In the genomic region with DNA sequence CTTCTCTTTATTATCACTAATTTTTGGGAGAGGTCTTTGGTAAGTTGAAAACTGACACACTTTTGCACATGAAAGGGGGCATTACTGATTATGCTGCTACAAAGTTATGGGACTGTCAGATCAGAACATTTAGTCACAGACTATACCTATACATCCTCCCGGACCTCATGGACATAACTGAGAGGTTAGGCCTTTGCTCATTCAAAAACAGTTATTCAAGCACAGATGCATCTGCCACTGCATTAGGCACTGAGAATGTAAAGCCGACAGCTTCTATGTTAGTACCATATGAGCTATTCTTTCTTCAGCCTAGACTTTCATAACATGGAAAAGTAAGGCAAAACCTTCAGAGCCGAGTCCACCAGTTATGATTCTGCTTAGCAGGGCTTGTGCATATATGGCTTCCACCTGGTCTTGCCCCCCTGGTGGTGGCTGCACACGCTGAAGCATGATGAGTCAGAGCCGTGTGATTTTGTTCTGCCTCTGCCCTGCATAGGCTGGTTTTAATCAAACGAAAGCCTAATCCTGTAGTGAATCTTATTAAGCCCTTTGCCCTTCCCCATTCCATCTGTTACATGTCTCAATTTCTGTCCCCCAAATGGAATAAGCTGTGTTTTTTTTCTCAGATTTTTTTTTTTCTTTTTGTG, we compare ENCODE assay signal across 9 cellular contexts. TPM values are rescaled to one million over a fixed set of nuclear protein-coding genes. Genes with fewer than 3 reads are reported as not detected.
DNase-seq lines count a peak whose midpoint lies in the region; ATAC-seq, FAIRE-seq and TF ChIP-seq lines count a peak whose summit lies in the region.
"Had no signal": no experiment of that assay in that cellular context is flagged by ENCODE, and none has a peak within 500 bp of the region (broad histone marks: within the 10 kb centered on the region; RNA-seq: fewer than 3 reads in every experiment).

No MANE protein-coding gene starts in this region.

- no peaks in the 10 kb centered on the region; the same call in 1 of the 2 replicates for H3K27me3 ChIP-seq in IMR-90 (ENCODE audit: control insufficient read depth, insufficient read depth, low read length)

- no peak overlapping the region for H3K4me3 ChIP-seq in IMR-90 (ENCODE audit: insufficient read depth, low read depth, low read length)

- CTCF ChIA-PET in IMR-90 (lab: Yijun Ruan, JAX): interaction anchor here (1.0 kb wide), 2 partner anchors 16 to 775 kb away, joined by 3 read pairs; no protein-coding TSS in a partner anchor

- H3K18ac ChIP-seq in IMR-90 (ENCODE audit: low read depth, low read length): no peak overlapping the region

- no peak overlapping the region for H3K56ac ChIP-seq in IMR-90 (ENCODE audit: extremely low read depth, insufficient read depth, low read length)

- H3K27ac Mint-ChIP-seq in T-helper 17 cell: no peak overlapping the region

- H4K5ac ChIP-seq in IMR-90 (ENCODE audit: low read depth, low read length): no peak overlapping the region

- H4K91ac ChIP-seq in IMR-90 (ENCODE audit: insufficient read depth, low read depth, low read length): no peak overlapping the region

- peaks cover 6% of the 10 kb centered on the region for H3K36me3 Mint-ChIP-seq in T-helper 17 cell (ENCODE audit: low read depth)

- H3K79me1 ChIP-seq in IMR-90 (ENCODE audit: low read depth in 1 of 2, low read length in 2 of 2): no peaks in the 10 kb centered on the region

- no peak overlapping the region for H3K14ac ChIP-seq in IMR-90 (replicated peaks; ENCODE audit: low read depth, low read length)

- H3K9me1 ChIP-seq in IMR-90 (ENCODE audit: insufficient read depth, low read length): no peaks in the 10 kb centered on the region

- peak; percentile 39 for TF ChIP-seq CTCF in IMR-90 (conservative IDR thresholded peaks at IDR 0.05; ENCODE audit: low read depth, low read length)

- H3K27ac ChIP-seq in IMR-90 (ENCODE audit: insufficient read depth, low read length): no peak overlapping the region

- intact Hi-C loops in IMR-90 (cut with micrococcal nuclease): no loop called here
- intact Hi-C loops in sciatic nerve (cut with DNase I): no loop called here

- no peak overlapping the region for H2AFZ ChIP-seq in IMR-90 (replicated peaks; ENCODE audit: low read length, poor library complexity)

- H4K20me1 ChIP-seq in IMR-90 (ENCODE audit: insufficient read depth, low read length): no peaks in the 10 kb centered on the region

- H3K4me1 Mint-ChIP-seq in T-helper 17 cell: peaks cover 2% of the 10 kb centered on the region

- no peak for TF ChIP-seq POLR2A in IMR-90 (IDR thresholded peaks at IDR 0.05; ENCODE audit: low read depth, low read length)
- TF ChIP-seq POLR2A in GM12892 (IDR thresholded peaks at IDR 0.05; ENCODE audit: low read depth, low read length): no peak

- no peak overlapping the region for H3K9ac ChIP-seq in IMR-90 (ENCODE audit: low read depth, low read length)

- BruUV-seq in IMR-90 (replicated peaks; lab: Mats Ljungman, UMichigan): no TSS peak

- dilution Hi-C loops in IMR-90 (cut with HindIII; ENCODE audit: low sequenced_read_pairs, unreplicated experiment): no loop called here

- no CpG with 5 or more reads among the region's 6 CpGs for WGBS in IMR-90 (ENCODE audit: extremely low coverage in 2 of 2, insufficient read length in 1 of 2), 2 experiments

- DNase-seq in GM03348 (ENCODE audit: low spot score) (peak; percentile 60), IMR-90 (peak; percentile 54), T-helper 17 cell (no peak), glomerular visceral epithelial cell (ENCODE audit: extremely low spot score) (peak; percentile 65), sciatic nerve (ENCODE audit: low spot score) (no peak), GM12892 (ENCODE audit: insufficient read length) (no peak)

- H3K23ac ChIP-seq in IMR-90 (ENCODE audit: low read depth, low read length): no peak overlapping the region

- no peaks in the 10 kb centered on the region for H3K4me1 ChIP-seq in IMR-90 (ENCODE audit: control insufficient read depth, insufficient read depth, low read length)

- no peak overlapping the region for H2BK5ac ChIP-seq in IMR-90 (ENCODE audit: low read depth, low read length, poor library complexity, severe bottlenecking)

- peak; percentile 84 for ATAC-seq in IMR-90 (ENCODE audit: low read depth)
- ATAC-seq in T-helper 17 cell: peak; percentile 61
- peak; percentile 62 for ATAC-seq in sciatic nerve
- ATAC-seq in GM21381 (IDR thresholded peaks at IDR 0.05; ENCODE audit: unreplicated experiment): no peak
- no peak for ATAC-seq in GM18517 (IDR thresholded peaks at IDR 0.05; ENCODE audit: unreplicated experiment)

- H2BK20ac ChIP-seq in IMR-90 (ENCODE audit: low read depth, low read length): no peak overlapping the region

- no peak overlapping the region for H2BK120ac ChIP-seq in IMR-90 (ENCODE audit: low read depth, low read length)

- POLR2A ChIA-PET in IMR-90 (lab: Charles Lee; ENCODE audit: unreplicated experiment): no interaction called here

- TF ChIP-seq RAD21 in IMR-90 (IDR thresholded peaks at IDR 0.05; ENCODE audit: low read length): no peak

- no peak overlapping the region for H3K4ac ChIP-seq in IMR-90 (ENCODE audit: low read depth, low read length)

- no peak overlapping the region for H4K8ac ChIP-seq in IMR-90 (ENCODE audit: low read depth in 2 of 2, low read length in 2 of 2)

- no peaks in the 10 kb centered on the region for H3K36me3 ChIP-seq in IMR-90 (ENCODE audit: control insufficient read depth, insufficient read depth, low read length)

- H3K9me3 ChIP-seq in IMR-90 (ENCODE audit: control insufficient read depth, insufficient read depth, low read length): no peaks in the 10 kb centered on the region
- no peaks in the 10 kb centered on the region for H3K9me3 ChIP-seq in T-helper 17 cell (ENCODE audit: control insufficient read depth, low read length, poor library complexity, severe bottlenecking)

- H3K4me3 Mint-ChIP-seq in T-helper 17 cell: no peak overlapping the region

- in situ Hi-C loops in IMR-90 (cut with MboI; ENCODE audit: low sequenced_read_pairs): loop anchor here (25.0 kb wide), 1 partner anchor 288 kb away; no protein-coding TSS in a partner anchor

- FAIRE-seq in GM12892 (lab: Jason Lieb, UNC): no peak

- no peak overlapping the region for H2AK5ac ChIP-seq in IMR-90 (ENCODE audit: low read depth, low read length)

- H3K27me3 Mint-ChIP-seq in T-helper 17 cell: peaks cover 20% of the 10 kb centered on the region

- no peak overlapping the region for H3K4me2 ChIP-seq in IMR-90 (ENCODE audit: low read depth, low read length)

- H2AK9ac ChIP-seq in IMR-90 (replicated peaks; ENCODE audit: low read depth, low read length, poor library complexity): no peak overlapping the region

- no peak overlapping the region for H2BK15ac ChIP-seq in IMR-90 (ENCODE audit: low read depth, low read length)

TF ChIP-seq in IMR-90, 13 proteins besides CTCF, POLR2A, EP300 and RAD21:
- TF ChIP-seq NFE2L2 (IDR thresholded peaks at IDR 0.05; ENCODE audit: low read depth, low read length) (no peak), MAZ (IDR thresholded peaks at IDR 0.05; ENCODE audit: borderline replicate concordance, low read depth, low read length) (no peak), SMC3 (IDR thresholded peaks at IDR 0.05; ENCODE audit: low read depth, low read length) (0 out of 2 replicates have a peak, but pooled peaks have one; percentile 3)

RNA-seq across cellular contexts. Expression of a gene that starts 21.8 kb away (rescaled TPM):
- not detected in 2 replicates for total RNA-seq in IMR-90 (2012; rRNA removed)
- not detected in 2 replicates for polyA plus RNA-seq in IMR-90 (2012; rRNA removed)
- not detected in 2 replicates for polyA plus RNA-seq in IMR-90 (2012; cell fraction: cytosol; rRNA removed)
- polyA plus RNA-seq in IMR-90 (2012; cell fraction: nucleus; rRNA removed; ENCODE audit: low replicate concordance): not detected in 2 replicates
- total RNA-seq in T-helper 17 cell: not detected
- not detected for total RNA-seq in sciatic nerve
- not detected for polyA plus RNA-seq in GM12892 (2012; ENCODE audit: missing spikeins)
- total RNA-seq: T-helper 1 cell treated with Interleukin-12 subunit alpha and Interleukin-12 subunit beta and Interleukin-4 antibody, amounts not matched to agents 30 ng/mL and 1 ng/mL, for 36 hours had no signal

RNA-seq across cellular contexts. Expression of a gene that starts 23.0 kb away (rescaled TPM):
- total RNA-seq in IMR-90 (2012; rRNA removed): not detected in 2 replicates
- polyA plus RNA-seq in IMR-90 (2012; rRNA removed): not detected in 2 replicates
- polyA plus RNA-seq in IMR-90 (2012; cell fraction: cytosol; rRNA removed): not detected in 2 replicates
- not detected in 2 replicates for polyA plus RNA-seq in IMR-90 (2012; cell fraction: nucleus; rRNA removed; ENCODE audit: low replicate concordance)
- total RNA-seq in T-helper 17 cell: not detected
- not detected for total RNA-seq in sciatic nerve
- polyA plus RNA-seq in GM12892 (2012; ENCODE audit: missing spikeins): not detected
- total RNA-seq: T-helper 1 cell treated with Interleukin-12 subunit alpha and Interleukin-12 subunit beta and Interleukin-4 antibody, amounts not matched to agents 30 ng/mL and 1 ng/mL, for 36 hours had no signal

Comparison
In these comparisons a context has a peak if more than half of its experiments do, and no peak if none do; other contexts are left out.
1. DNase-seq: peak in GM03348 (single experiment), IMR-90 (single experiment) and glomerular visceral epithelial cell (single experiment); none in T-helper 17 cell (0 of 3), sciatic nerve (single experiment) and GM12892 (single experiment).
2. ATAC-seq: peak in IMR-90 (single experiment), T-helper 17 cell (single experiment) and sciatic nerve (single experiment); none in GM21381 (single experiment) and GM18517 (single experiment).